19 cellular contexts compared by ENCODE assay signal in genomic region chr17:41098042-41098441, GRCh38. TPM values are rescaled to one million over a fixed set of nuclear protein-coding genes. Genes with fewer than 3 reads are reported as not detected.
DNase-seq lines count a peak whose midpoint lies in the region; ATAC-seq, FAIRE-seq and TF ChIP-seq lines count a peak whose summit lies in the region.
"Had no signal": no experiment of that assay in that cellular context is flagged by ENCODE, and none has a peak within 500 bp of the region (broad histone marks: within the 10 kb centered on the region; RNA-seq: fewer than 3 reads in every experiment).

TSS of gene KRTAP4-8 (minus strand) at chr17:41098142. CDS start at chr17:41098084, 58 bp downstream.

- H3K4me1 Mint-ChIP-seq in Caco-2 (ENCODE audit: low read depth, unreplicated experiment) (peaks cover 22% of the 10 kb centered on the region), HFFc6 (ENCODE audit: low read depth) (peaks cover 77% of the 10 kb centered on the region), astrocyte (ENCODE audit: low read depth, unreplicated experiment) (peaks cover 18% of the 10 kb centered on the region), nephron (peaks cover 27% of the 10 kb centered on the region)

- no peaks in the 10 kb centered on the region for H4K20me1 ChIP-seq in astrocyte (ENCODE audit: insufficient read depth, low read length)

- H3K27ac Mint-ChIP-seq in Caco-2 (ENCODE audit: unreplicated experiment) (peak within 1 kb of the TSS; percentile 52), HFFc6 (peak within 1 kb of the TSS; percentile 87), astrocyte (ENCODE audit: unreplicated experiment) (peak within 1 kb of the TSS; percentile 48), nephron (peak within 1 kb of the TSS in 2 of 3 experiments; percentile 23 to 43)
- H3K27ac Mint-ChIP-seq: CD14-positive monocyte had no signal

- H3K27me3 ChIP-seq in Caco-2 (replicated peaks; ENCODE audit: control insufficient read depth, insufficient read depth, low read length) (no peaks in the 10 kb centered on the region), astrocyte (ENCODE audit: insufficient read depth, low read length) (no peaks in the 10 kb centered on the region)
- H3K27me3 ChIP-seq: SJSA1 had no signal

- H3K36me3 ChIP-seq in Caco-2 (ENCODE audit: control insufficient read depth, insufficient read depth, low read length) (no peaks in the 10 kb centered on the region), astrocyte (ENCODE audit: insufficient read depth, low read length) (no peaks in the 10 kb centered on the region)
- H3K36me3 ChIP-seq: HAP-1, SJSA1 had no signal

- no peak within 1 kb of the TSS for H3K9ac ChIP-seq in astrocyte (ENCODE audit: low read length)

- H3K9me3 Mint-ChIP-seq in Caco-2 (ENCODE audit: unreplicated experiment) (no peaks in the 10 kb centered on the region), HFFc6 (peaks cover 3% of the 10 kb centered on the region), astrocyte (ENCODE audit: unreplicated experiment) (peaks cover 2% of the 10 kb centered on the region), nephron (peaks cover 5% of the 10 kb centered on the region)

- H3K4me1 ChIP-seq in Caco-2 = peaks cover 10% of the 10 kb centered on the region; the same call in 1 of the 2 replicates
- H3K4me1 ChIP-seq in astrocyte (ENCODE audit: insufficient read depth, low read length) = peaks cover 3% of the 10 kb centered on the region
- H3K4me1 ChIP-seq: HAP-1 had no signal

- CTCF ChIA-PET in Caco-2 (lab: Charles Lee) = no interaction called here

- ATAC-seq in GM19397 (IDR thresholded peaks at IDR 0.05; ENCODE audit: unreplicated experiment) = no peak
- ATAC-seq: K562 had no signal

- POLR2A ChIA-PET in Caco-2 (lab: Charles Lee) = interaction anchor here (0.6 kb wide), 1 partner anchor 196 kb away, joined by 3 read pairs; no protein-coding TSS in a partner anchor

- no peaks in the 10 kb centered on the region for H3K36me3 Mint-ChIP-seq in Caco-2 (ENCODE audit: insufficient read depth, unreplicated experiment)
- H3K36me3 Mint-ChIP-seq in HFFc6 (ENCODE audit: low read depth) = peaks cover 3% of the 10 kb centered on the region; the same call in 1 of the 2 replicates
- H3K36me3 Mint-ChIP-seq in astrocyte (ENCODE audit: low read depth, unreplicated experiment) = no peaks in the 10 kb centered on the region
- no peaks in the 10 kb centered on the region for H3K36me3 Mint-ChIP-seq in nephron (ENCODE audit: low read depth)
- H3K36me3 Mint-ChIP-seq: CD14-positive monocyte had no signal

- DNase-seq in Caco-2 (no peak), HFFc6 (no peak), astrocyte (ENCODE audit: low read depth) (no peak), NCI-H345 treated with DMSO at 0.1 percent for 48 hours (lab: John Stamatoyannopoulos, UW; ENCODE audit: unreplicated experiment) (no peak), HCEC 1CT (no peak)
- DNase-seq: DND-41, GF-D8, NCI-H1105 treated with DMSO at 0.1 percent for 48 hours, NCI-H1694, NCI-H2107, NCI-H2227 treated with DMSO at 0.1 percent for 48 hours, NCI-H524, NCI-H82 had no signal

- no peak within 1 kb of the TSS for H3K27ac ChIP-seq in astrocyte (ENCODE audit: low read depth, low read length)
- H3K27ac ChIP-seq: SJSA1 had no signal

- H3K27me3 Mint-ChIP-seq in Caco-2 (ENCODE audit: insufficient read depth, unreplicated experiment) = no peaks in the 10 kb centered on the region
- no peaks in the 10 kb centered on the region for H3K27me3 Mint-ChIP-seq in HFFc6 (ENCODE audit: insufficient read depth)
- no peaks in the 10 kb centered on the region for H3K27me3 Mint-ChIP-seq in astrocyte (ENCODE audit: low read depth, unreplicated experiment)
- H3K27me3 Mint-ChIP-seq in nephron (ENCODE audit: low read depth) = peaks cover 11% of the 10 kb centered on the region

- H3K9me3 ChIP-seq in Caco-2 = no peaks in the 10 kb centered on the region
- no peaks in the 10 kb centered on the region for H3K9me3 ChIP-seq in astrocyte (ENCODE audit: insufficient read depth, low read depth, low read length)
- H3K9me3 ChIP-seq: HAP-1, SJSA1 had no signal

- TF ChIP-seq CTCF in Caco-2 (IDR thresholded peaks at IDR 0.05; ENCODE audit: insufficient read depth in 1 of 2, low read depth in 1 of 2, low read length in 1 of 2, severe bottlenecking in 1 of 2, unreplicated experiment in 1 of 2) = no peak
- no peak for TF ChIP-seq CTCF in HFFc6 (IDR thresholded peaks at IDR 0.05)
- TF ChIP-seq CTCF in astrocyte (IDR thresholded peaks at IDR 0.05; ENCODE audit: insufficient read depth, low read depth, low read length) = no peak
- no peak for TF ChIP-seq CTCF in nephron (IDR thresholded peaks at IDR 0.05; ENCODE audit: unreplicated experiment in 3 of 3)

- H3K4me3 Mint-ChIP-seq in Caco-2 (ENCODE audit: unreplicated experiment) = no peak within 1 kb of the TSS
- H3K4me3 Mint-ChIP-seq in HFFc6 = peak within 1 kb of the TSS; percentile 16
- no peak within 1 kb of the TSS for H3K4me3 Mint-ChIP-seq in astrocyte (ENCODE audit: unreplicated experiment)
- peak within 1 kb of the TSS in 1 of 3 experiments; percentile 18 for H3K4me3 Mint-ChIP-seq in nephron
- H3K4me3 Mint-ChIP-seq: CD14-positive monocyte had no signal

- no peak for FAIRE-seq in astrocyte (lab: Jason Lieb, UNC)
- FAIRE-seq: K562 had no signal

- H3K4me3 ChIP-seq in Caco-2 (ENCODE audit: low read depth, low read length) = no peak within 1 kb of the TSS
- H3K4me3 ChIP-seq in astrocyte (ENCODE audit: insufficient read depth, low read depth, low read length) = no peak within 1 kb of the TSS
- H3K4me3 ChIP-seq: HAP-1, K562, SJSA1 had no signal

- H3K4me2 ChIP-seq in astrocyte (ENCODE audit: low read length) = peak within 1 kb of the TSS; percentile 41

- no peaks in the 10 kb centered on the region for H3K79me2 ChIP-seq in astrocyte (ENCODE audit: insufficient read depth, low read length)

- intact Hi-C loops in Caco-2 (cut with micrococcal nuclease; ENCODE audit: unreplicated experiment) = no loop called here

- H2AFZ ChIP-seq in astrocyte (ENCODE audit: low read depth, low read length) = no peak within 1 kb of the TSS

- BruUV-seq in Caco-2 (replicated peaks; lab: Mats Ljungman, UMichigan) = no TSS peak

RNA-seq across cellular contexts. Expression of gene KRTAP4-8, which starts in this region (rescaled TPM):
- total RNA-seq in Caco-2 (2022) (not detected in 2 replicates), astrocyte (not detected in 2 replicates)
- total RNA-seq in HFFc6 (2021; fragmentation: NEBNext Ultra II Directional; extraction: Animal tissue kit (Norgen Biotek cat#: 25700)) = not detected
- total RNA-seq: K562, SJSA1 had no signal

Comparison
In these comparisons a context has a peak if more than half of its experiments do, and no peak if none do; other contexts are left out.
1. H3K27ac Mint-ChIP-seq: peak in every context shown above with its lines; median percentile 87 in HFFc6; 52 in Caco-2; 48 in astrocyte; 33 in nephron.